In genomic region chrX:101550825-101551767, GRCh38 we compare ENCODE assay signal across 9 cellular contexts. TPM values are rescaled to one million over a fixed set of nuclear protein-coding genes. Genes with fewer than 3 reads are reported as not detected.
DNase-seq lines count a peak whose midpoint lies in the region; ATAC-seq and TF ChIP-seq lines count a peak whose summit lies in the region.
"Had no signal": no experiment of that assay in that cellular context is flagged by ENCODE, and none has a peak within 500 bp of the region (broad histone marks: within the 10 kb centered on the region; RNA-seq: fewer than 3 reads in every experiment).

No MANE protein-coding gene starts in this region.

- H4K20me1 ChIP-seq in osteoblast (ENCODE audit: insufficient read depth, low read length) = no peaks in the 10 kb centered on the region

- H3K4me1 ChIP-seq in adrenal gland (replicated peaks in 1 of 2) (no peaks in the 10 kb centered on the region), heart right ventricle (no peaks in the 10 kb centered on the region), osteoblast (ENCODE audit: insufficient read depth, low read length) (no peaks in the 10 kb centered on the region)

- ATAC-seq in heart right ventricle = peak; percentile 78 to 94 (median 87)
- ATAC-seq in GM19467 (IDR thresholded peaks at IDR 0.05; ENCODE audit: unreplicated experiment) = no peak
- no peak for ATAC-seq in GM21717 (IDR thresholded peaks at IDR 0.05; ENCODE audit: unreplicated experiment)
- no peak for ATAC-seq in GM18517 (IDR thresholded peaks at IDR 0.05; ENCODE audit: unreplicated experiment)
- ATAC-seq: HCT116 had no signal

- peaks cover 8% of the 10 kb centered on the region for H3K79me2 ChIP-seq in osteoblast (ENCODE audit: insufficient read depth, low read length)

- peak in 1 of 2 donors; percentile 7 for TF ChIP-seq POLR2A in adrenal gland (IDR thresholded peaks at IDR 0.05)

- H2AFZ ChIP-seq in osteoblast (ENCODE audit: low read length) = peak overlapping the region; percentile 89

- WGBS in adrenal gland, 4 donors = 3 to 32% (median 17%) methylated on average over 23 to 34 of the region's 34 CpGs
- WGBS in heart right ventricle, 2 donors = 2 to 4% methylated on average over 32 to 34 of the region's 34 CpGs

- H3K27ac ChIP-seq in adrenal gland (peak overlapping the region; percentile 46 to 93 (median 81)), heart right ventricle (peak overlapping the region; percentile 74 to 92 (median 88)), osteoblast (ENCODE audit: low read depth, low read length) (peak overlapping the region; percentile 94)

- peak overlapping the region; percentile 91 for H3K4me2 ChIP-seq in osteoblast (ENCODE audit: insufficient read depth, low read length)

- H3K27me3 ChIP-seq in adrenal gland (no peaks in the 10 kb centered on the region), heart right ventricle (peaks cover 0 to 14% (median 0%) of the 10 kb centered on the region in 7 donors), osteoblast (ENCODE audit: insufficient read depth, low read length) (no peaks in the 10 kb centered on the region)

- H3K4me3 ChIP-seq in AG10803 (ENCODE audit: low read length) (peak overlapping the region; percentile 76), adrenal gland (peak overlapping the region in 3 of 4 donors; percentile 29 to 61 (median 56)), heart right ventricle (peak overlapping the region; percentile 44 to 72 (median 66)), osteoblast (ENCODE audit: insufficient read depth, low read length) (peak overlapping the region; percentile 77)

- H3K36me3 ChIP-seq in adrenal gland (replicated peaks in 1 of 2) = peaks cover 0 to 13% of the 10 kb centered on the region in 2 donors
- H3K36me3 ChIP-seq in heart right ventricle = peaks cover 0 to 23% (median 0%) of the 10 kb centered on the region in 9 donors
- peaks cover 10% of the 10 kb centered on the region for H3K36me3 ChIP-seq in osteoblast (ENCODE audit: insufficient read depth, low read length)

- DNase-seq in AG10803 (ENCODE audit: low read depth) = peak; percentile 31
- DNase-seq in HK-2 (ENCODE audit: unreplicated experiment) = peak; percentile 11
- DNase-seq in adrenal gland = peak; percentile 56 to 72 (median 65)
- peak; percentile 46 to 67 for DNase-seq in heart right ventricle
- peak; percentile 82 for DNase-seq in osteoblast (ENCODE audit: insufficient read length, low spot score, missing footprints)

- TF ChIP-seq CTCF in AG10803 (conservative IDR thresholded peaks at IDR 0.05; ENCODE audit: low read length) (no peak), adrenal gland (IDR thresholded peaks at IDR 0.05) (no peak), heart right ventricle (IDR thresholded peaks at IDR 0.05) (no peak), osteoblast (IDR thresholded peaks at IDR 0.05; ENCODE audit: extremely low read depth, low read depth, low read length) (no peak)

- intact Hi-C loops in adrenal gland (cut with DNase I) (no loop called here), heart right ventricle (cut with DNase I) (loop anchor here in 5 of 10 donors (5.0 to 10.0 kb wide), 4 partner anchors 66 to 139 kb away; partner anchors contain the start of gene ARMCX6 (in 1 of the 5))

- no peaks in the 10 kb centered on the region for H3K9me3 ChIP-seq in adrenal gland (replicated peaks in 1 of 3)
- H3K9me3 ChIP-seq in heart right ventricle = no peaks in the 10 kb centered on the region
- no peaks in the 10 kb centered on the region for H3K9me3 ChIP-seq in osteoblast (ENCODE audit: low read depth, low read length)

RNA-seq across cellular contexts. Expression of gene ARMCX1, which starts 0.7 kb away (rescaled TPM):
- total RNA-seq in adrenal gland (10 to 100 TPM; 25.7 to 59.1 (median 41.3) TPM), heart right ventricle (10 to 100 TPM; 33.3 to 51.9 (median 37.7) TPM), osteoblast (67.7 and 70.1 TPM in 2 replicates)
- polyA plus RNA-seq in adrenal gland (10 to 100 TPM; 19.1 to 79.6 (median 26.7) TPM), heart right ventricle (10 to 100 TPM; 13.7 to 16.1 TPM)

Comparison
In these comparisons a context has a peak if more than half of its experiments do, and no peak if none do; other contexts are left out.
1. DNase-seq: peak in every context shown above with its lines; median percentile 82 in osteoblast; 65 in adrenal gland; 56 in heart right ventricle; 31 in AG10803; 11 in HK-2.
2. ATAC-seq: peak in heart right ventricle (8 of 8); none in GM19467 (single experiment), GM21717 (single experiment) and GM18517 (single experiment).
3. Peak in every context shown above with its lines, with median percentiles within 50 percentile points of each other: H3K4me3 ChIP-seq and H3K27ac ChIP-seq.